In the genomic region with DNA sequence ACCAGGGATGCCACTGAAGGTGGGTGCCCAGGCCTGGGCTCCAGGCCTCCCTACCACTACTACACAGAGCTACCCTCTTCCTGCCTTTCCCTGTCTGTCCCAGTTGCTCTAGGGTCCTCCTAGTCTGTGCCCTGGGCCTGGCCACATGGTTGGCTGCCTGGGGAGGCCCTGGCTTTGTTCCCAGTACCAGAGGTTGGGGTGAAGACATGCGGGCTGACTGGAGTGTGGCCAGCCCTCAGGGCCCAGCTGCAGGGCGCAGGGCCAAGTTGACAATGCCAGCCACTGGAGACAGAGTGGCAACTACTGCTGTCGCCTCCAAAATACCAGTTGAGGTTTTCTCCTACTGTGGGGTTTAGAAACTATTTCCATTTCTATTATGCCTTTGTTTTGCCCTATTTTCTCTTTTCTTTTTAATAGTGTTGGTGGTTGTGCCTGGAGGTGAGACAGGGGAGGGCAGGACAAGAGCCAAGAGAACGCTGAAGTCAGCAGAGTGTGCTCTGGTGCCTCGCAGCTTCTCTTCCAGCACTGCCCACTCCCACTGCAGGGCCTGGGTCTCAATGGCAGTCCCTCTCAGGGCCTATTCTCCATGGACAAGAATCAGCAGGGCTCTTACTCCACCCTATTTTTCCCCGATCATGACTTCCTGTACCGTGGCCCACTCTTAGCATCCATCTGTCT, we compare ENCODE assay signal across 13 cellular contexts. TPM values are rescaled to one million over a fixed set of nuclear protein-coding genes. Genes with fewer than 3 reads are reported as not detected.
DNase-seq lines count a peak whose midpoint lies in the region; ATAC-seq lines count a peak whose summit lies in the region.
"Had no signal": no experiment of that assay in that cellular context is flagged by ENCODE, and none has a peak within 500 bp of the region (broad histone marks: within the 10 kb centered on the region; RNA-seq: fewer than 3 reads in every experiment).

No MANE protein-coding gene starts in this region.

- ATAC-seq in GM21515 (IDR thresholded peaks at IDR 0.05; ENCODE audit: unreplicated experiment) = no peak
- ATAC-seq: naive thymus-derived CD4-positive, alpha-beta T cell had no signal

- peak; percentile 30 for DNase-seq in DMS79 (lab: John Stamatoyannopoulos, UW)
- DNase-seq in NCI-H2107 treated with DMSO at 0.1 percent for 48 hours (lab: John Stamatoyannopoulos, UW; ENCODE audit: unreplicated experiment) = peak; percentile 29
- DNase-seq in occipital lobe (lab: John Stamatoyannopoulos, UW) = peak; percentile 32
- DNase-seq in D341Med (ENCODE audit: low spot score) = no peak
- DNase-seq in GF-D8 (lab: John Stamatoyannopoulos, UW) = no peak
- DNase-seq in NCI-H510A treated with DMSO at 0.1 percent for 48 hours (lab: John Stamatoyannopoulos, UW) = no peak
- DNase-seq: activated CD4-positive, alpha-beta T cell treated with anti-CD3 and anti-CD28 coated beads, Interleukin-2, amount 50 U/mL, for 4 hours; activated naive CD4-positive, alpha-beta T cell treated with anti-CD3 and anti-CD28 coated beads, Interleukin-2, amount 10 ng/mL, durations not matched to agents 7 days and 5 days; effector CD8-positive, alpha-beta T cell; naive thymus-derived CD4-positive, alpha-beta T cell; stimulated activated CD4-positive, alpha-beta T cell treated with anti-CD3 and anti-CD28 coated beads, Interleukin-12 subunit alpha, Interleukin-12 subunit beta, amount 100 ng/mL, for 4 hours had no signal

- peak overlapping the region; percentile 60 for H3K27ac ChIP-seq in cingulate gyrus (ENCODE audit: low read depth, low read length)

RNA-seq across cellular contexts. Expression of a gene that starts 32.2 kb away (rescaled TPM):
- 0.31 TPM for total RNA-seq in occipital lobe

RNA-seq across cellular contexts. Expression of a gene that starts 51.8 kb away (rescaled TPM):
- total RNA-seq in occipital lobe = 2.7 TPM

Comparison
In these comparisons a context has a peak if more than half of its experiments do, and no peak if none do; other contexts are left out.
1. DNase-seq: peak in DMS79 (single experiment), NCI-H2107 treated with DMSO at 0.1 percent for 48 hours (single experiment) and occipital lobe (single experiment); none in D341Med (single experiment), GF-D8 (single experiment) and NCI-H510A treated with DMSO at 0.1 percent for 48 hours (single experiment).